Comparison of ENCODE assay signal across 1 cellular context in genomic region chr6:39086294-39086693, GRCh38.
TF ChIP-seq lines count a peak whose summit lies in the region.

No MANE protein-coding gene starts in this region.

TF ChIP-seq in GM12878, 131 proteins besides CTCF, POLR2A, EP300 and RAD21 (continued from another document):
- no peak for TF ChIP-seq YBX1 (IDR thresholded peaks at IDR 0.05)
